9 cellular contexts compared by ENCODE assay signal in genomic region chr11:65502274-65502851, GRCh38. TPM values are rescaled to one million over a fixed set of nuclear protein-coding genes. Genes with fewer than 3 reads are reported as not detected.
DNase-seq lines count a peak whose midpoint lies in the region; ATAC-seq, FAIRE-seq and TF ChIP-seq lines count a peak whose summit lies in the region.
"Had no signal": no experiment of that assay in that cellular context is flagged by ENCODE, and none has a peak within 500 bp of the region (broad histone marks: within the 10 kb centered on the region; RNA-seq: fewer than 3 reads in every experiment).

No MANE protein-coding gene starts in this region.

- H3K4me3 ChIP-seq in SK-N-SH (ENCODE audit: low read depth in 2 of 2, low read length in 1 of 2) (peak overlapping the region; percentile 84 to 87), astrocyte (ENCODE audit: insufficient read depth, low read depth, low read length) (peak overlapping the region; percentile 100), upper lobe of left lung (peak overlapping the region; percentile 65 to 75 (median 70))

- H3K9me3 ChIP-seq in SK-N-SH (no peaks in the 10 kb centered on the region), astrocyte (ENCODE audit: insufficient read depth, low read depth, low read length) (no peaks in the 10 kb centered on the region), upper lobe of left lung (no peaks in the 10 kb centered on the region)

- H3F3A ChIP-seq in SK-N-SH (replicated peaks; ENCODE audit: insufficient read depth) = peaks cover 84% of the 10 kb centered on the region

- ATAC-seq in SK-N-SH treated with all-trans-retinoic acid at 6 μM for 48 hours (no peak), upper lobe of left lung (ENCODE audit: low FRiP score in 2 of 2) (no peak)

- H4K20me1 ChIP-seq in SK-N-SH (ENCODE audit: insufficient read depth) = peaks cover 84% of the 10 kb centered on the region
- H4K20me1 ChIP-seq in astrocyte (ENCODE audit: insufficient read depth, low read length) = peaks cover 83% of the 10 kb centered on the region

- no peak for TF ChIP-seq EP300 in SK-N-SH (IDR thresholded peaks at IDR 0.05; ENCODE audit: borderline replicate concordance in 1 of 2, low read depth in 1 of 2, low read length in 1 of 2)
- no peak for TF ChIP-seq EP300 in upper lobe of left lung (IDR thresholded peaks at IDR 0.05)

- H3K9me2 ChIP-seq in SK-N-SH = no peaks in the 10 kb centered on the region

- FAIRE-seq in astrocyte (lab: Jason Lieb, UNC) = no peak

- no peak overlapping the region for H3K4me3 Mint-ChIP-seq in astrocyte (ENCODE audit: unreplicated experiment)
- no peak overlapping the region for H3K4me3 Mint-ChIP-seq in CD14-positive monocyte

- peaks cover 66 to 77% of the 10 kb centered on the region in 2 experiments for H3K36me3 ChIP-seq in SK-N-SH (replicated peaks in 1 of 2; ENCODE audit: control insufficient read depth in 1 of 2, insufficient read depth in 2 of 2, low read length in 1 of 2)
- H3K36me3 ChIP-seq in astrocyte (ENCODE audit: insufficient read depth, low read length) = peaks cover 62% of the 10 kb centered on the region
- H3K36me3 ChIP-seq in upper lobe of left lung = peaks cover 37 to 69% (median 39%) of the 10 kb centered on the region in 4 donors

- peak overlapping the region; percentile 99 to 100; a peak in 3 of 4 replicates for H3K27ac ChIP-seq in SK-N-SH (ENCODE audit: low read depth in 2 of 2, low read length in 1 of 2)
- H3K27ac ChIP-seq in astrocyte (ENCODE audit: low read depth, low read length) = peak overlapping the region; percentile 96
- peak overlapping the region; percentile 99 for H3K27ac ChIP-seq in layer of hippocampus (ENCODE audit: low read depth, low read length)
- H3K27ac ChIP-seq in upper lobe of left lung = peak overlapping the region; percentile 98 to 99 (median 98)

- H3K79me2 ChIP-seq in SK-N-SH (ENCODE audit: insufficient read depth) (peaks cover 96% of the 10 kb centered on the region), astrocyte (ENCODE audit: insufficient read depth, low read length) (peaks cover 96% of the 10 kb centered on the region)

- H3K9ac ChIP-seq in SK-N-SH = peak overlapping the region; percentile 100
- H3K9ac ChIP-seq in astrocyte (ENCODE audit: low read length) = peak overlapping the region; percentile 100

- H3K9me3 Mint-ChIP-seq in astrocyte (ENCODE audit: unreplicated experiment) (peaks cover 2% of the 10 kb centered on the region), CD14-positive monocyte (peaks cover 0 to 10% (median 0%) of the 10 kb centered on the region in 7 donors)

- POLR2A ChIA-PET in SK-N-SH (lab: Yijun Ruan, JAX) = interaction anchor here (0.5 to 26.8 kb wide), 9 partner anchors 10 to 1235 kb away, joined by 3 to 1027 read pairs (median 4); partner anchors contain the start of gene NEAT1

- peaks cover 28% of the 10 kb centered on the region for H3K36me3 Mint-ChIP-seq in astrocyte (ENCODE audit: low read depth, unreplicated experiment)
- peaks cover 21 to 37% of the 10 kb centered on the region in 2 donors for H3K36me3 Mint-ChIP-seq in CD14-positive monocyte

- DNase-seq in SK-N-SH = no peak
- peak; percentile 41 for DNase-seq in astrocyte (ENCODE audit: low read depth)
- DNase-seq in upper lobe of left lung = no peak
- no peak for DNase-seq in CD14-positive monocyte (ENCODE audit: low spot score)
- no peak for DNase-seq in DMS153 treated with DMSO at 0.1 percent for 48 hours (lab: John Stamatoyannopoulos, UW; ENCODE audit: unreplicated experiment)
- no peak for DNase-seq in NCI-H1417 treated with DMSO at 0.1 percent for 48 hours (lab: John Stamatoyannopoulos, UW)
- DNase-seq: COR-L47 had no signal

- no peak for TF ChIP-seq RAD21 in SK-N-SH (IDR thresholded peaks at IDR 0.05; ENCODE audit: low read length)

- H3K27ac Mint-ChIP-seq in astrocyte (ENCODE audit: unreplicated experiment) (no peak overlapping the region), CD14-positive monocyte (peak overlapping the region in 1 of 7 donors; percentile 90)

- no peak for TF ChIP-seq POLR2A in upper lobe of left lung (IDR thresholded peaks at IDR 0.05)

- no peak for TF ChIP-seq CTCF in SK-N-SH (IDR thresholded peaks at IDR 0.05)
- no peak for TF ChIP-seq CTCF in astrocyte (IDR thresholded peaks at IDR 0.05; ENCODE audit: insufficient read depth, low read depth, low read length)
- no peak for TF ChIP-seq CTCF in upper lobe of left lung (IDR thresholded peaks at IDR 0.05)
- TF ChIP-seq CTCF in CD14-positive monocyte (IDR thresholded peaks at IDR 0.05) = no peak

- H3K27me3 ChIP-seq in SK-N-SH (ENCODE audit: insufficient read depth) (no peaks in the 10 kb centered on the region), astrocyte (ENCODE audit: insufficient read depth, low read length) (no peaks in the 10 kb centered on the region), layer of hippocampus (ENCODE audit: control insufficient read depth, insufficient read depth, low read length) (no peaks in the 10 kb centered on the region), upper lobe of left lung (no peaks in the 10 kb centered on the region)

- peaks cover 0 to 20% of the 10 kb centered on the region in 2 experiments; a peak in 2 of 4 replicates for H3K4me1 ChIP-seq in SK-N-SH (ENCODE audit: control insufficient read depth in 1 of 2, insufficient read depth in 2 of 2, low read depth in 1 of 2, low read length in 1 of 2)
- peaks cover 11% of the 10 kb centered on the region for H3K4me1 ChIP-seq in astrocyte (ENCODE audit: insufficient read depth, low read length)
- peaks cover 14 to 34% (median 29%) of the 10 kb centered on the region in 4 donors for H3K4me1 ChIP-seq in upper lobe of left lung

- no peak overlapping the region for H2AFZ ChIP-seq in SK-N-SH (ENCODE audit: low read depth)
- no peak overlapping the region for H2AFZ ChIP-seq in astrocyte (ENCODE audit: low read depth, low read length)

- H3K27me3 Mint-ChIP-seq in astrocyte (ENCODE audit: low read depth, unreplicated experiment) (no peaks in the 10 kb centered on the region), CD14-positive monocyte (ENCODE audit: low read depth in 3 of 3) (peaks cover 0 to 2% (median 0%) of the 10 kb centered on the region in 3 donors)

- CTCF ChIA-PET in SK-N-SH (lab: Yijun Ruan, JAX) = interaction anchor here (0.8 to 1.9 kb wide), 15 partner anchors 8 to 187 kb away, joined by 3 to 12 read pairs (median 5); partner anchors contain the start of genes DPF2 and ZNRD2

- intact Hi-C loops in CD14-positive monocyte (cut with micrococcal nuclease) = no loop called here

- H3K4me1 Mint-ChIP-seq in astrocyte (ENCODE audit: low read depth, unreplicated experiment) (peaks cover 8% of the 10 kb centered on the region), CD14-positive monocyte (peaks cover 34% of the 10 kb centered on the region)

- H3K4me2 ChIP-seq in SK-N-SH (peak overlapping the region; percentile 87), astrocyte (ENCODE audit: low read length) (peak overlapping the region; percentile 84)

TF ChIP-seq in SK-N-SH, 30 proteins besides CTCF, POLR2A, EP300 and RAD21 (continues in another document):
- 0 out of 2 replicates have a peak, but pooled peaks have one; percentile 36 for TF ChIP-seq MAX (IDR thresholded peaks at IDR 0.05; ENCODE audit: low read depth)

TF ChIP-seq in SK-N-SH treated with all-trans-retinoic acid at 6 μM for 48 hours, 23 proteins besides CTCF, POLR2A, EP300 and RAD21:
- TF ChIP-seq POU6F1 (CRISPR knock-in tag; IDR thresholded peaks at IDR 0.05; ENCODE audit: borderline replicate concordance, low read depth) (no peak; the same call in 1 of the 2 replicates), ARNTL (CRISPR knock-in tag; IDR thresholded peaks at IDR 0.05; ENCODE audit: borderline replicate concordance, low read depth) (no peak)

RNA-seq across cellular contexts. Expression of gene MALAT1, which starts 3.5 kb away (rescaled TPM):
- polyA plus RNA-seq in SK-N-SH (2012; rRNA removed) (285 and 510 TPM in 2 replicates), CD14-positive monocyte (100 to 1,000 TPM; 263 to 554 TPM)
- 23.6 and 25.7 TPM in 2 replicates for polyA plus RNA-seq in SK-N-SH (2012; cell fraction: cytosol; rRNA removed)
- polyA plus RNA-seq in SK-N-SH (2012; cell fraction: nucleus; rRNA removed) = 1,545 and 2,619 TPM in 2 replicates
- total RNA-seq in astrocyte (7,772 and 8,991 TPM in 2 replicates), upper lobe of left lung (over 10,000 TPM in 5 of 6 donors, 1,000 to 10,000 TPM in 1; 9,697 to 52,390 (median 19,698) TPM)

RNA-seq across cellular contexts. Expression of gene SCYL1, which starts 22.5 kb away (rescaled TPM):
- 76.7 and 79.9 TPM in 2 replicates for polyA plus RNA-seq in SK-N-SH (2012; rRNA removed)
- 26.2 and 41.7 TPM in 2 replicates for polyA plus RNA-seq in SK-N-SH (2012; cell fraction: cytosol; rRNA removed)
- polyA plus RNA-seq in SK-N-SH (2012; cell fraction: nucleus; rRNA removed) = 115 and 159 TPM in 2 replicates
- 106 and 128 TPM in 2 replicates for total RNA-seq in astrocyte
- total RNA-seq in upper lobe of left lung = 100 to 1,000 TPM in 1 of 6 donors, 10 to 100 TPM in 5; 64.0 to 120 (median 88.8) TPM
- 10 to 100 TPM; 18.6 to 29.7 TPM for polyA plus RNA-seq in CD14-positive monocyte

RNA-seq across cellular contexts. Expression of gene LTBP3, which starts 55.8 kb away (rescaled TPM):
- 92.1 and 167 TPM in 2 replicates for polyA plus RNA-seq in SK-N-SH (2012; rRNA removed)
- 62.4 and 112 TPM in 2 replicates for polyA plus RNA-seq in SK-N-SH (2012; cell fraction: cytosol; rRNA removed)
- 691 and 1,438 TPM in 2 replicates for polyA plus RNA-seq in SK-N-SH (2012; cell fraction: nucleus; rRNA removed)
- total RNA-seq in astrocyte = 33.2 and 36.5 TPM in 2 replicates
- total RNA-seq in upper lobe of left lung = 100 to 1,000 TPM in 5 of 6 donors, 10 to 100 TPM in 1; 99.9 to 479 (median 131) TPM
- polyA plus RNA-seq in CD14-positive monocyte = 1 to 10 TPM; 3.4 to 4.6 TPM
